In genomic region chr16:23651943-23652468, GRCh38 we compare ENCODE assay signal across 18 cellular contexts. TPM values are rescaled to one million over a fixed set of nuclear protein-coding genes. Genes with fewer than 3 reads are reported as not detected.
DNase-seq lines count a peak whose midpoint lies in the region; ATAC-seq and TF ChIP-seq lines count a peak whose summit lies in the region.
"Had no signal": no experiment of that assay in that cellular context is flagged by ENCODE, and none has a peak within 500 bp of the region (broad histone marks: within the 10 kb centered on the region; RNA-seq: fewer than 3 reads in every experiment).

No MANE protein-coding gene starts in this region.

- DNase-seq in GM06990 (ENCODE audit: extremely low read depth, insufficient read length) = peak; percentile 34
- peak; percentile 38 for DNase-seq in GM13976 (ENCODE audit: low spot score)
- no peak for DNase-seq in activated naive CD8-positive, alpha-beta T cell treated with anti-CD3 and anti-CD28 coated beads, Interleukin-2, amount 50 U/mL, for 24 hours
- DNase-seq in lower lobe of right lung = no peak
- DNase-seq in hypothalamus (lab: John Stamatoyannopoulos, UW) = no peak
- DNase-seq: activated CD4-positive, CD25-positive, alpha-beta regulatory T cell treated with anti-CD3 and anti-CD28 coated beads, Interleukin-2, amount 50 U/mL, for 72 hours; adrenal gland; KG1; left ventricle myocardium inferior; NCI-H1092; NCI-H524; SHP77 treated with DMSO at 0.1 percent for 48 hours; stimulated activated CD4-positive, alpha-beta T cell treated with anti-CD3 and anti-CD28 coated beads, Interleukin-2, amount 100 ng/mL, for 48 hours; T-helper 2 cell had no signal

- H3K9me3 ChIP-seq in lower lobe of right lung = no peaks in the 10 kb centered on the region
- H3K9me3 ChIP-seq: adrenal gland, left ventricle myocardium inferior had no signal

- TF ChIP-seq CTCF in GM06990 (IDR thresholded peaks at IDR 0.05; ENCODE audit: insufficient read depth, low read length, poor library complexity, severe bottlenecking) = no peak
- no peak for TF ChIP-seq CTCF in GM13976 (IDR thresholded peaks at IDR 0.05; ENCODE audit: borderline replicate concordance, control extremely low read depth, extremely low read depth, insufficient read depth, missing control alignments)
- TF ChIP-seq CTCF in lower lobe of right lung (IDR thresholded peaks at IDR 0.05) = no peak

- peaks cover 27% of the 10 kb centered on the region for H3K4me1 Mint-ChIP-seq in activated naive CD8-positive, alpha-beta T cell treated with anti-CD3 and anti-CD28 coated beads, Interleukin-2, amount 50 U/mL, for 24 hours

- H3K4me1 ChIP-seq in lower lobe of right lung = no peaks in the 10 kb centered on the region
- H3K4me1 ChIP-seq: left ventricle myocardium inferior, parathyroid adenoma had no signal

- H3K27me3 ChIP-seq in GM06990 (replicated peaks; ENCODE audit: control insufficient read depth, insufficient read depth, low read length) (no peaks in the 10 kb centered on the region), lower lobe of right lung (ENCODE audit: low read depth) (no peaks in the 10 kb centered on the region)
- H3K27me3 ChIP-seq: adrenal gland, cardiac muscle cell had no signal

- no peaks in the 10 kb centered on the region; the same call in 1 of the 2 replicates for H3K36me3 ChIP-seq in GM06990 (ENCODE audit: control insufficient read depth, insufficient read depth, low read length)
- peaks cover 53% of the 10 kb centered on the region for H3K36me3 ChIP-seq in lower lobe of right lung

- peak; percentile 52 for ATAC-seq in HG02623 (IDR thresholded peaks at IDR 0.05; ENCODE audit: unreplicated experiment)
- peak; percentile 73 for ATAC-seq in activated naive CD8-positive, alpha-beta T cell treated with anti-CD3 and anti-CD28 coated beads, Interleukin-2, amount 50 U/mL, for 24 hours
- no peak for ATAC-seq in lower lobe of right lung
- no peak for ATAC-seq in HG02571 (IDR thresholded peaks at IDR 0.05; ENCODE audit: unreplicated experiment)

- H3K36me3 Mint-ChIP-seq in activated naive CD8-positive, alpha-beta T cell treated with anti-CD3 and anti-CD28 coated beads, Interleukin-2, amount 50 U/mL, for 24 hours (ENCODE audit: low read depth) = peaks cover 45% of the 10 kb centered on the region

- intact Hi-C loops in lower lobe of right lung (cut with DNase I) = no loop called here

- in situ Hi-C loops in GM13976 (cut with MboI; ENCODE audit: low sequenced_read_pairs, unreplicated experiment) = no loop called here

- peak overlapping the region; percentile 26 for H3K4me3 ChIP-seq in GM06990 (replicated peaks; ENCODE audit: low read depth, low read length)
- no peak overlapping the region for H3K4me3 ChIP-seq in lower lobe of right lung
- H3K4me3 ChIP-seq: adrenal gland, cardiac muscle cell, left ventricle myocardium inferior had no signal

- H3K27me3 Mint-ChIP-seq in activated naive CD8-positive, alpha-beta T cell treated with anti-CD3 and anti-CD28 coated beads, Interleukin-2, amount 50 U/mL, for 24 hours = no peaks in the 10 kb centered on the region

- H3K27ac ChIP-seq in lower lobe of right lung = no peak overlapping the region
- H3K27ac ChIP-seq: adrenal gland, cardiac muscle cell, left ventricle myocardium inferior, parathyroid adenoma had no signal

- H3K9me3 Mint-ChIP-seq in activated naive CD8-positive, alpha-beta T cell treated with anti-CD3 and anti-CD28 coated beads, Interleukin-2, amount 50 U/mL, for 24 hours = no peaks in the 10 kb centered on the region

- peak overlapping the region; percentile 67 for H3K27ac Mint-ChIP-seq in activated naive CD8-positive, alpha-beta T cell treated with anti-CD3 and anti-CD28 coated beads, Interleukin-2, amount 50 U/mL, for 24 hours

- no peak overlapping the region for H3K4me3 Mint-ChIP-seq in activated naive CD8-positive, alpha-beta T cell treated with anti-CD3 and anti-CD28 coated beads, Interleukin-2, amount 50 U/mL, for 24 hours

RNA-seq across cellular contexts. Expression of gene DCTN5, which starts 10.7 kb away (rescaled TPM):
- 42.7 TPM for total RNA-seq in lower lobe of right lung

RNA-seq across cellular contexts. Expression of gene PALB2, which starts 10.9 kb away (rescaled TPM):
- total RNA-seq in lower lobe of right lung = 12.7 TPM

RNA-seq across cellular contexts. Expression of gene PLK1, which starts 26.7 kb away (rescaled TPM):
- 2.3 TPM for total RNA-seq in lower lobe of right lung

RNA-seq across cellular contexts. Expression of gene NDUFAB1, which starts 55.9 kb away (rescaled TPM):
- total RNA-seq in lower lobe of right lung = 56.5 TPM

Comparison
In these comparisons a context has a peak if more than half of its experiments do, and no peak if none do; other contexts are left out.
1. DNase-seq: peak in GM06990 (single experiment) and GM13976 (single experiment); none in activated naive CD8-positive, alpha-beta T cell treated with anti-CD3 and anti-CD28 coated beads, Interleukin-2, amount 50 U/mL, for 24 hours (single experiment), lower lobe of right lung (single experiment) and hypothalamus (0 of 51).
2. ATAC-seq: peak in HG02623 (single experiment) and activated naive CD8-positive, alpha-beta T cell treated with anti-CD3 and anti-CD28 coated beads, Interleukin-2, amount 50 U/mL, for 24 hours (single experiment); none in lower lobe of right lung (0 of 2) and HG02571 (single experiment).